In the genomic region with DNA sequence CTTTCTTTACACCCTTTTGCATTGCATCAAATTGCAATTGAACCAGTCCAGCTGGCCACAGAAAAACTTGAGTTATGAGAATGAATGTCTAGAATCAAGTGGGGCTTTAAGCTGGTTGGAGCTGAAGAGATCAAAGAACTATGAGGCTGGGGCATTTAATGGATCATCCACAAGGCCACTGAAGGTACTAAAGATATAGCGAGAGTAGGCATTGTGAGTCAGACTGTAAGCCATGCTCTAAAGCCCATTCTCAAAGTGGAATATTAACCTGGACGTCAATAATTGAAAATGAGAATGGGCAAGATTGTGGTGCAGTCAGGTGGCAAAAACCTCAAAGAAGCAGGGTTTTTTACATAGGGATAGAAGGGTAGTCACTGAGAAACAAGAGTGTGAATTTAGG, we compare ENCODE assay signal across 19 cellular contexts. TPM values are rescaled to one million over a fixed set of nuclear protein-coding genes. Genes with fewer than 3 reads are reported as not detected.
DNase-seq lines count a peak whose midpoint lies in the region; ATAC-seq, FAIRE-seq and TF ChIP-seq lines count a peak whose summit lies in the region.
"Had no signal": no experiment of that assay in that cellular context is flagged by ENCODE, and none has a peak within 500 bp of the region (broad histone marks: within the 10 kb centered on the region; RNA-seq: fewer than 3 reads in every experiment).

No MANE protein-coding gene starts in this region.

- no peaks in the 10 kb centered on the region for H3K9me3 ChIP-seq in spleen

- ATAC-seq in GM19463 (IDR thresholded peaks at IDR 0.05; ENCODE audit: unreplicated experiment) (peak; percentile 85), HG03064 (IDR thresholded peaks at IDR 0.05; ENCODE audit: low read depth, unreplicated experiment) (peak; percentile 74)
- ATAC-seq: K562 had no signal

- FAIRE-seq in GM18507 (lab: Jason Lieb, UNC) (peak; percentile 90), RCC 7860 (lab: Jason Lieb, UNC) (peak; percentile 99)
- FAIRE-seq: islet of Langerhans, K562 had no signal

- no peak for TF ChIP-seq CTCF in spleen (IDR thresholded peaks at IDR 0.05 in 8 of 11, conservative IDR thresholded peaks at IDR 0.05 in 3 of 11)

- H3K36me3 ChIP-seq in spleen = no peaks in the 10 kb centered on the region
- H3K36me3 ChIP-seq: neural progenitor cell had no signal

- peaks cover 0 to 17% (median 5%) of the 10 kb centered on the region in 6 donors for H3K4me1 ChIP-seq in spleen
- H3K4me1 ChIP-seq: neural progenitor cell had no signal

- no peak for DNase-seq in GM18507 (ENCODE audit: extremely low spot score, insufficient read length, low read depth)
- peak; percentile 80 for DNase-seq in RCC 7860 (ENCODE audit: low spot score)
- no peak for DNase-seq in spleen
- DNase-seq in cortex of kidney (lab: John Stamatoyannopoulos, UW) = no peak
- DNase-seq in NCI-H2107 (lab: John Stamatoyannopoulos, UW) = no peak
- no peak for DNase-seq in effector CD4-positive, alpha-beta T cell
- DNase-seq: activated effector memory CD4-positive, alpha-beta T cell treated with anti-CD3 and anti-CD28 coated beads, Interleukin-2, amount 50 U/mL, for 16 hours; aorta; erythroblast; glutamatergic neuron; NCI-H1105 treated with DMSO at 0.1 percent for 48 hours; stimulated activated CD4-positive, alpha-beta T cell treated with anti-CD3 and anti-CD28 coated beads, Interleukin-15, amount 100 ng/mL, for 24 hours had no signal

- H3K27ac ChIP-seq in spleen = no peak overlapping the region
- H3K27ac ChIP-seq: HL-60, neural progenitor cell had no signal

- no peaks in the 10 kb centered on the region for H3K27me3 ChIP-seq in spleen (replicated peaks in 1 of 7)
- H3K27me3 ChIP-seq: neural progenitor cell had no signal

- TF ChIP-seq POLR2A in spleen (IDR thresholded peaks at IDR 0.05) = no peak

- intact Hi-C loops in spleen (cut with DNase I; ENCODE audit: low total_unique reads) = no loop called here

- no peak overlapping the region for H3K4me3 ChIP-seq in spleen
- H3K4me3 ChIP-seq: K562, neural progenitor cell had no signal

- WGBS in spleen, 5 donors = 92 to 97% (median 93%) methylated on average over 2 of the region's 2 CpGs

RNA-seq across cellular contexts. Expression of a gene that starts 12.4 kb away (rescaled TPM):
- 10 to 100 TPM; 40.2 to 75.2 (median 68.9) TPM for total RNA-seq in spleen
- polyA plus RNA-seq in spleen = 10 to 100 TPM in 1 of 3 donors, 1 to 10 TPM in 2; 3.0 to 12.6 (median 3.5) TPM

RNA-seq across cellular contexts. Expression of a gene that starts 20.4 kb away (rescaled TPM):
- not detected for total RNA-seq in spleen
- not detected for polyA plus RNA-seq in spleen
- total RNA-seq: aorta, K562, urinary bladder had no signal
- polyA plus RNA-seq: aorta, K562, urinary bladder had no signal
